In genomic region chr9:38389313-38389712, GRCh38 we compare ENCODE assay signal across 1 cellular context.
TF ChIP-seq lines count a peak whose summit lies in the region.

No MANE protein-coding gene starts in this region.

TF ChIP-seq in HepG2, 621 proteins besides CTCF, POLR2A, EP300 and RAD21:
- TF ChIP-seq PPARG (CRISPR knock-in tag; conservative IDR thresholded peaks at IDR 0.05) (peak; percentile 49; the same call in 1 of the 2 replicates), ZNF7 (CRISPR knock-in tag; IDR thresholded peaks at IDR 0.05) (no peak), BCL6 (CRISPR knock-in tag; IDR thresholded peaks at IDR 0.05) (peak; percentile 78), JUNB (CRISPR knock-in tag; IDR thresholded peaks at IDR 0.05; ENCODE audit: borderline replicate concordance) (no peak), SMYD3 (CRISPR knock-in tag; IDR thresholded peaks at IDR 0.05) (no peak), FOXA1 (IDR thresholded peaks at IDR 0.05) (no peak), FOXA1 (CRISPR knock-in tag; IDR thresholded peaks at IDR 0.05) (0 out of 2 replicates have a peak, but pooled peaks have one; percentile 33), RARA (CRISPR knock-in tag; IDR thresholded peaks at IDR 0.05) (peak; percentile 72), FOXK2 (IDR thresholded peaks at IDR 0.05) (no peak), FOXO1 (CRISPR knock-in tag; IDR thresholded peaks at IDR 0.05) (no peak; the same call in 1 of the 2 replicates), ZNF224 (CRISPR knock-in tag; IDR thresholded peaks at IDR 0.05) (no peak)
- TF ChIP-seq, protein P1, sequence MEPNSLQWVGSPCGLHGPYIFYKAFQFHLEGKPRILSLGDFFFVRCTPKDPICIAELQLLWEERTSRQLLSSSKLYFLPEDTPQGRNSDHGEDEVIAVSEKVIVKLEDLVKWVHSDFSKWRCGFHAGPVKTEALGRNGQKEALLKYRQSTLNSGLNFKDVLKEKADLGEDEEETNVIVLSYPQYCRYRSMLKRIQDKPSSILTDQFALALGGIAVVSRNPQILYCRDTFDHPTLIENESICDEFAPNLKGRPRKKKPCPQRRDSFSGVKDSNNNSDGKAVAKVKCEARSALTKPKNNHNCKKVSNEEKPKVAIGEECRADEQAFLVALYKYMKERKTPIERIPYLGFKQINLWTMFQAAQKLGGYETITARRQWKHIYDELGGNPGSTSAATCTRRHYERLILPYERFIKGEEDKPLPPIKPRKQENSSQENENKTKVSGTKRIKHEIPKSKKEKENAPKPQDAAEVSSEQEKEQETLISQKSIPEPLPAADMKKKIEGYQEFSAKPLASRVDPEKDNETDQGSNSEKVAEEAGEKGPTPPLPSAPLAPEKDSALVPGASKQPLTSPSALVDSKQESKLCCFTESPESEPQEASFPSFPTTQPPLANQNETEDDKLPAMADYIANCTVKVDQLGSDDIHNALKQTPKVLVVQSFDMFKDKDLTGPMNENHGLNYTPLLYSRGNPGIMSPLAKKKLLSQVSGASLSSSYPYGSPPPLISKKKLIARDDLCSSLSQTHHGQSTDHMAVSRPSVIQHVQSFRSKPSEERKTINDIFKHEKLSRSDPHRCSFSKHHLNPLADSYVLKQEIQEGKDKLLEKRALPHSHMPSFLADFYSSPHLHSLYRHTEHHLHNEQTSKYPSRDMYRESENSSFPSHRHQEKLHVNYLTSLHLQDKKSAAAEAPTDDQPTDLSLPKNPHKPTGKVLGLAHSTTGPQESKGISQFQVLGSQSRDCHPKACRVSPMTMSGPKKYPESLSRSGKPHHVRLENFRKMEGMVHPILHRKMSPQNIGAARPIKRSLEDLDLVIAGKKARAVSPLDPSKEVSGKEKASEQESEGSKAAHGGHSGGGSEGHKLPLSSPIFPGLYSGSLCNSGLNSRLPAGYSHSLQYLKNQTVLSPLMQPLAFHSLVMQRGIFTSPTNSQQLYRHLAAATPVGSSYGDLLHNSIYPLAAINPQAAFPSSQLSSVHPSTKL (CRISPR knock-in tag; IDR thresholded peaks at IDR 0.05): 0 out of 2 replicates have a peak, but pooled peaks have one; percentile 37
